Comparison of ENCODE assay signal across 8 cellular contexts in genomic region chr19:10503002-10503789, GRCh38. TPM values are rescaled to one million over a fixed set of nuclear protein-coding genes. Genes with fewer than 3 reads are reported as not detected.
DNase-seq lines count a peak whose midpoint lies in the region; ATAC-seq and TF ChIP-seq lines count a peak whose summit lies in the region.

Gene KEAP1 (minus strand): TSS chr19:10503356. CDS start chr19:10500033, 3,323 bp downstream.

- H3K36me3 Mint-ChIP-seq in chondrocyte (ENCODE audit: low read depth), result peaks cover 12% of the 10 kb centered on the region

- no peaks in the 10 kb centered on the region for H3K27me3 Mint-ChIP-seq in chondrocyte (ENCODE audit: low read depth)

- H3K27ac Mint-ChIP-seq in chondrocyte (ENCODE audit: unreplicated experiment), result peak within 1 kb of the TSS; percentile 81

- DNase-seq in AG10803 (ENCODE audit: low read depth) (peak; percentile 19), HL-60 (ENCODE audit: low read depth in 1 of 2, low spot score in 1 of 2) (peak; percentile 53 to 74), chondrocyte (ENCODE audit: low spot score) (no peak), NCI-H1048 (lab: John Stamatoyannopoulos, UW) (no peak)
- DNase-seq in stimulated activated CD4-positive, alpha-beta T cell treated with anti-CD3 and anti-CD28 coated beads, Interleukin-2, amount 100 ng/mL, for 48 hours, result peak; percentile 35 to 36

- peaks cover 28% of the 10 kb centered on the region for H3K4me1 Mint-ChIP-seq in chondrocyte (ENCODE audit: low read depth)

- TF ChIP-seq CTCF in AG10803 (conservative IDR thresholded peaks at IDR 0.05; ENCODE audit: low read length) (no peak), HL-60 (IDR thresholded peaks at IDR 0.05; ENCODE audit: insufficient read depth, low read length) (no peak), chondrocyte (IDR thresholded peaks at IDR 0.05) (peak; percentile 24)

- peak within 1 kb of the TSS; percentile 80 for H3K4me3 Mint-ChIP-seq in chondrocyte (ENCODE audit: unreplicated experiment)

- H3K27ac ChIP-seq in HL-60 (replicated peaks), result peak within 1 kb of the TSS; percentile 100
- peak within 1 kb of the TSS; percentile 98 for H3K27ac ChIP-seq in layer of hippocampus (ENCODE audit: low read depth, low read length)

- no peaks in the 10 kb centered on the region for H3K27me3 ChIP-seq in HL-60 (ENCODE audit: insufficient read depth, poor library complexity, severe bottlenecking)
- H3K27me3 ChIP-seq in layer of hippocampus (ENCODE audit: control insufficient read depth, insufficient read depth, low read length), result no peaks in the 10 kb centered on the region

- peak; percentile 22 for ATAC-seq in GM19025 (IDR thresholded peaks at IDR 0.05; ENCODE audit: low read depth, unreplicated experiment)
- no peak; the same call in 1 of the 3 replicates for ATAC-seq in SK-N-SH treated with all-trans-retinoic acid at 6 μM for 48 hours

- H3K4me3 ChIP-seq in AG10803 (ENCODE audit: low read length) (peak within 1 kb of the TSS; percentile 93), HL-60 (replicated peaks; ENCODE audit: insufficient read depth, low read length) (peak within 1 kb of the TSS; percentile 65)

- H3K9me3 Mint-ChIP-seq in chondrocyte (ENCODE audit: low read depth), result no peaks in the 10 kb centered on the region

TF ChIP-seq in SK-N-SH treated with all-trans-retinoic acid at 6 μM for 48 hours, 23 proteins besides CTCF, POLR2A, EP300 and RAD21:
- TF ChIP-seq GLIS3 (CRISPR knock-in tag; IDR thresholded peaks at IDR 0.05) (peak; percentile 35; the same call in 1 of the 2 replicates), PATZ1 (CRISPR knock-in tag; IDR thresholded peaks at IDR 0.05; ENCODE audit: borderline replicate concordance) (no peak)

RNA-seq across cellular contexts. Expression of gene KEAP1, which starts in this region (rescaled TPM):
- 69.3 to 79.9 TPM (median 70.9 TPM) in 3 replicates for total RNA-seq in chondrocyte

Comparison
In these comparisons a context has a peak if more than half of its experiments do, and no peak if none do; other contexts are left out.
1. DNase-seq: peak in AG10803 (single experiment), HL-60 (2 of 2) and stimulated activated CD4-positive, alpha-beta T cell treated with anti-CD3 and anti-CD28 coated beads, Interleukin-2, amount 100 ng/mL, for 48 hours (2 of 2); none in chondrocyte (single experiment) and NCI-H1048 (single experiment).